ENCODE assay signal across 11 cellular contexts in the genomic region with DNA sequence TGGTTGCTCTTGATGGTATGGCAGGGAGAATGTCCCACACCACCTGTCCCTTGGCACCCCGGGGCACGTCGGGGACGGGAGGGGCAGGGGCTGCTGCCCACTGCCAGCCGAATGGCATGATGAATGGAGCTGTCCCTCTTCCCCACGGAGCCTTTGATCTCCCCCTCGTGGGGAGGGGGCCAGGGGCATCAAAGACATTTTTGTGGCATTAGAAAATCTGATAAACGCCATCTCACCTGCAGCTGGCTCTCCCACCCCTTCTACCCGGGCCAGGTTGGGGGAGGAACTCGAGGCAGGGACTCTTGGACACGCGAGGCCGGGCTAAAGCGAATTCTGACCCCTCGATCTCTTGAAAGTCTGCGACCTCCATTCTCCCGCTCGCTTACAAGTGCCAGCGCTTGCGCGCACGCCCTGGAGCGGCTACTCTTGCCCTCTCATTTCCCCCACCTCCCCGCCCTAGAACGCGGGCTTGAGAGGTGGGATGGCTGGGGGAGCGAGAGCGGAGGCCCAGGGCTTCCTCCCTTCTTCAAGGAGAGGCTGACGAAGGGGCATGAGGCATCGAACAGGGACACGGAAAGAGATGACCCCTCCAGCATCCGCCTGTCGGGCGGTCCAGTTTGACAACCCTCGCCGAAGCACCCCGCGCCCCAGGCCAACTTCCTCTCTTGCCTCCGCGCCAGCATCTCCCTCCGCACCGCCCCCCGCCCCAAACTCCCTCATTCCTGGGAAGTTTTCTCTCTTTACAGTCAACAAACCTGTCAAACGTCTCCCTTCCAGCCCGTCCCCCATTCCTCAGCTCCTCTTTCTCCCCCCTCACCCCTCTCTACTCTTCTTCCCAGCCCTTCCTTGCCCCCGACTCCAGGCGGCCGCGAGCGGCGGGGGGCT. TPM values are rescaled to one million over a fixed set of nuclear protein-coding genes. Genes with fewer than 3 reads are reported as not detected.
DNase-seq lines count a peak whose midpoint lies in the region; ATAC-seq and TF ChIP-seq lines count a peak whose summit lies in the region.
"Had no signal": no experiment of that assay in that cellular context is flagged by ENCODE, and none has a peak within 500 bp of the region (broad histone marks: within the 10 kb centered on the region; RNA-seq: fewer than 3 reads in every experiment).

No MANE protein-coding gene starts in this region.

- no peak overlapping the region for H3K27ac Mint-ChIP-seq in Calu3 (ENCODE audit: unreplicated experiment)

- H4K20me1 ChIP-seq in PC-9 (ENCODE audit: insufficient read depth) = no peaks in the 10 kb centered on the region

- no TSS peak for BruUV-seq in Calu3 (replicated peaks; lab: Mats Ljungman, UMichigan)
- no TSS peak for BruUV-seq in PC-9 (replicated peaks; lab: Mats Ljungman, UMichigan)

- peak overlapping the region; percentile 52; the same call in 1 of the 2 replicates for H3K4me3 ChIP-seq in PC-9
- H3K4me3 ChIP-seq in left ventricle myocardium inferior = peak overlapping the region; percentile 65

- no peaks in the 10 kb centered on the region for H3K9me2 ChIP-seq in PC-9 (ENCODE audit: insufficient read depth)

- no peak for TF ChIP-seq CTCF in Calu3 (IDR thresholded peaks at IDR 0.05; ENCODE audit: unreplicated experiment)
- no peak for TF ChIP-seq CTCF in PC-9 (conservative IDR thresholded peaks at IDR 0.05)
- no peak for TF ChIP-seq CTCF in left ventricle myocardium inferior (IDR thresholded peaks at IDR 0.05; ENCODE audit: borderline replicate concordance)

- H3K4me3 Mint-ChIP-seq in Calu3 (ENCODE audit: low read depth, unreplicated experiment) = peak overlapping the region; percentile 41

- H2AFZ ChIP-seq in PC-9 = no peak overlapping the region

- H3K79me2 ChIP-seq in PC-9 (ENCODE audit: low read depth) = 0 out of 2 replicates have a peak, but pooled peaks cover 3% of the 10 kb centered on the region

- H3K9me3 ChIP-seq in PC-9 (ENCODE audit: insufficient read depth, low read depth) = no peaks in the 10 kb centered on the region
- no peaks in the 10 kb centered on the region for H3K9me3 ChIP-seq in left ventricle myocardium inferior (replicated peaks)

- H3K36me3 ChIP-seq in PC-9 (ENCODE audit: low read depth) (no peaks in the 10 kb centered on the region), left ventricle myocardium inferior (no peaks in the 10 kb centered on the region)

- H3K27ac ChIP-seq in PC-9 (no peak overlapping the region), left ventricle myocardium inferior (replicated peaks) (no peak overlapping the region)

- H3K9me3 Mint-ChIP-seq in Calu3 (ENCODE audit: low read depth, unreplicated experiment) = no peaks in the 10 kb centered on the region

- no peak for ATAC-seq in sciatic nerve
- ATAC-seq in HG02623 (IDR thresholded peaks at IDR 0.05; ENCODE audit: unreplicated experiment) = no peak
- no peak for ATAC-seq in HG02970 (IDR thresholded peaks at IDR 0.05; ENCODE audit: low FRiP score, unreplicated experiment)

- intact Hi-C loops in Calu3 (cut with micrococcal nuclease; ENCODE audit: unreplicated experiment) (loop anchor here (10.0 kb wide), 1 partner anchor 126 kb away; a partner anchor contains a TSS), PC-9 (cut with micrococcal nuclease; ENCODE audit: unreplicated experiment) (no loop called here), left ventricle myocardium inferior (cut with micrococcal nuclease) (no loop called here), sciatic nerve (cut with DNase I) (no loop called here)

- CTCF ChIA-PET in Calu3 (lab: Charles Lee) = interaction anchor here (0.6 kb wide), 1 partner anchor 44 kb away, joined by 5 read pairs; no protein-coding TSS in a partner anchor
- CTCF ChIA-PET in PC-9 (lab: Charles Lee) = interaction anchor here (0.5 kb wide), 1 partner anchor 11 kb away, joined by 10 read pairs; no protein-coding TSS in a partner anchor

- no peak for DNase-seq in Calu3
- no peak for DNase-seq in PC-9
- DNase-seq in left ventricle myocardium inferior = no peak
- peak; percentile 59 for DNase-seq in sciatic nerve (ENCODE audit: low spot score)
- no peak for DNase-seq in germinal center (ENCODE audit: low spot score)
- no peak for DNase-seq in activated CD4-positive, alpha-beta T cell treated with anti-CD3 and anti-CD28 coated beads, Interleukin-2, amount 50 U/mL, for 48 hours
- DNase-seq: stimulated activated CD4-positive, alpha-beta T cell treated with anti-CD3 and anti-CD28 coated beads, Interleukin-2, amount 100 ng/mL, for 48 hours had no signal

- POLR2A ChIA-PET in PC-9 (lab: Charles Lee; ENCODE audit: unreplicated experiment) = interaction anchor here (0.5 kb wide), 1 partner anchor 738 kb away, joined by 3 read pairs; no protein-coding TSS in a partner anchor

- H3K27me3 ChIP-seq in PC-9 (ENCODE audit: insufficient read depth, low read depth) = peaks cover 13% of the 10 kb centered on the region; the same call in 1 of the 2 replicates
- peaks cover 98% of the 10 kb centered on the region for H3K27me3 ChIP-seq in left ventricle myocardium inferior (ENCODE audit: low read depth)

- peaks cover 20% of the 10 kb centered on the region for H3K4me1 ChIP-seq in PC-9 (replicated peaks; ENCODE audit: insufficient read depth)
- peaks cover 29% of the 10 kb centered on the region for H3K4me1 ChIP-seq in left ventricle myocardium inferior

- H3F3A ChIP-seq in PC-9 (ENCODE audit: insufficient read depth, low read depth) = peaks cover 16% of the 10 kb centered on the region; the same call in 1 of the 2 replicates

- peaks cover 100% of the 10 kb centered on the region for H3K27me3 Mint-ChIP-seq in Calu3 (ENCODE audit: unreplicated experiment)

- peaks cover 28% of the 10 kb centered on the region for H3K4me1 Mint-ChIP-seq in Calu3 (ENCODE audit: low read depth, unreplicated experiment)

- H3K36me3 Mint-ChIP-seq in Calu3 (ENCODE audit: insufficient read depth, unreplicated experiment) = no peaks in the 10 kb centered on the region

- H3K4me2 ChIP-seq in PC-9 = peak overlapping the region; percentile 72

RNA-seq across cellular contexts. Expression of a gene that starts 0.7 kb away (rescaled TPM):
- total RNA-seq in Calu3 (2022) (not detected in 2 replicates), PC-9 (2021) (0.33 and 0.45 TPM in 2 replicates), left ventricle myocardium inferior (1.0 TPM), sciatic nerve (23.3 TPM)
- total RNA-seq: dermis microvascular lymphatic vessel endothelial cell had no signal

RNA-seq across cellular contexts. Expression of a gene that starts 21.7 kb away (rescaled TPM):
- total RNA-seq in Calu3 (2022) (2.4 and 3.4 TPM in 2 replicates), PC-9 (2021) (1.2 and 2.3 TPM in 2 replicates), left ventricle myocardium inferior (not detected), sciatic nerve (0.94 TPM)
- total RNA-seq: dermis microvascular lymphatic vessel endothelial cell, left lobe of liver had no signal

RNA-seq across cellular contexts. Expression of a gene that starts 27.3 kb away (rescaled TPM):
- total RNA-seq in Calu3 (2022) (not detected in 2 replicates), PC-9 (2021) (not detected in 2 replicates), left ventricle myocardium inferior (0.14 TPM), sciatic nerve (0.49 TPM)
- total RNA-seq: dermis microvascular lymphatic vessel endothelial cell, left lobe of liver had no signal

Comparison
In these comparisons a context has a peak if more than half of its experiments do, and no peak if none do; other contexts are left out.
1. RNA of a gene that starts 0.7 kb away (total RNA-seq): 23.3 TPM in sciatic nerve (single experiment); 1.0 TPM in left ventricle myocardium inferior (single experiment), 0.33 to 0.45 TPM in PC-9 and not detected in Calu3; every median in the first group is over 10 times any median in the second.